Comparison of ENCODE assay signal across 8 cellular contexts in the genomic region with DNA sequence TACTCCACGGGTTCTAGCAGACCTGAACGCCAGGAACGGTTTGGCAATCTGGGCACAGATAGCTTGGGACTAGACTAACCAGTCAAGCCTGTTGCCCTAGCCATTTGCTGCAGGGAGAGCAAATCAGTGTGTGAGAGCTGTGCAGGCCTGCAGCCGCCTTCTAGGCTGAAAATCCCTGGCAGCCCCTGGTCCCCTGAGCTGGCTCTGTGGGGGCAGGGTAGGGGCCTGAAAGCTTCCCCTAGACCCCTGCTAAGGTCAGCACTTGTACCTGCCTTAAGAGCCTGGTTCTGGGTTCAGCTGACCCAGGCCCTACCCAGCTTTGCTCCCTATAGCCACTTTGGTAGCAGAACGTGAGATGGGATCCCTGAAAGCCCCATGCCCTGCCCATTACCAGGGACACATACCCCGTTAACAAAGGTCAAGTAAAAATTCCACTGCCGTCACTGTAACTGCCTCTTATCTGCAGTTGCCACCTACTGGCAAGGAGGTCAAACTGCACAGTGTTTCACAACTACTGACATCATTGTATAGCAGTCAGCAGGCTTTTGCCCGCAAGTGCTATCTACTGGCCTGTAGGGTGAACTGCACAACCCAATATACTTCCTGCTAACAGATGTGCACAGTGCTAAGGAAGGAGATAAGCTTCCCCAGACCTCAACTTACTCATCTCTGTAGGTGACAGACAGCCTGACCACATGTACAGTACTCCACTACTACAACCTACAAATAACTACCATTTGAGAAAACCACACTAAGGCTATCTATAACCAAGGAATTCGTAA.
DNase-seq lines count a peak whose midpoint lies in the region; ATAC-seq and TF ChIP-seq lines count a peak whose summit lies in the region.

No MANE protein-coding gene starts in this region.

- no peaks in the 10 kb centered on the region for H3K9me2 ChIP-seq in DOHH2 (replicated peaks; ENCODE audit: control insufficient read depth, low read length)
- no peaks in the 10 kb centered on the region for H3K9me2 ChIP-seq in SK-N-SH

- POLR2A ChIA-PET in SK-N-SH (lab: Yijun Ruan, JAX), result no interaction called here

- H3K36me3 ChIP-seq in DOHH2 (ENCODE audit: control insufficient read depth, low read length), result no peaks in the 10 kb centered on the region
- no peaks in the 10 kb centered on the region for H3K36me3 ChIP-seq in SK-N-SH (replicated peaks in 1 of 2; ENCODE audit: control insufficient read depth in 1 of 2, insufficient read depth in 2 of 2, low read length in 1 of 2)

- no peak overlapping the region for H2AFZ ChIP-seq in SK-N-SH (ENCODE audit: low read depth)

- H3K9me3 ChIP-seq in DOHH2 (ENCODE audit: control insufficient read depth, insufficient read depth, low read length), result peaks cover 14% of the 10 kb centered on the region
- no peaks in the 10 kb centered on the region for H3K9me3 ChIP-seq in SK-N-SH

- no peaks in the 10 kb centered on the region for H3F3A ChIP-seq in DOHH2 (ENCODE audit: control insufficient read depth, insufficient read depth)
- H3F3A ChIP-seq in SK-N-SH (replicated peaks; ENCODE audit: insufficient read depth), result no peaks in the 10 kb centered on the region

- H3K27me3 ChIP-seq in DOHH2 (ENCODE audit: control insufficient read depth, low read length), result no peaks in the 10 kb centered on the region
- no peaks in the 10 kb centered on the region for H3K27me3 ChIP-seq in SK-N-SH (ENCODE audit: insufficient read depth)

- DNase-seq in SK-N-SH (peak; percentile 29), left lobe of liver (ENCODE audit: low spot score) (no peak), stromal cell of bone marrow (ENCODE audit: low read depth) (peak; percentile 1), mesenteric fat pad (ENCODE audit: low spot score) (no peak)
- DNase-seq in activated naive CD8-positive, alpha-beta T cell treated with anti-CD3 and anti-CD28 coated beads, Interleukin-2, amount 50 U/mL, for 24 hours, result peak; percentile 11

- peaks cover 9% of the 10 kb centered on the region for H3K4me1 Mint-ChIP-seq in activated naive CD8-positive, alpha-beta T cell treated with anti-CD3 and anti-CD28 coated beads, Interleukin-2, amount 50 U/mL, for 24 hours

- peak; percentile 100 for ATAC-seq in GM21367 (IDR thresholded peaks at IDR 0.05; ENCODE audit: unreplicated experiment)
- ATAC-seq in HG03558 (IDR thresholded peaks at IDR 0.05; ENCODE audit: extremely low read depth, unreplicated experiment), result peak; percentile 96
- ATAC-seq in activated naive CD8-positive, alpha-beta T cell treated with anti-CD3 and anti-CD28 coated beads, Interleukin-2, amount 50 U/mL, for 24 hours, result peak; percentile 100
- peak; percentile 75 for ATAC-seq in left lobe of liver

- no peak overlapping the region for H3K4me3 ChIP-seq in DOHH2 (ENCODE audit: low read length)
- H3K4me3 ChIP-seq in SK-N-SH (ENCODE audit: low read depth in 2 of 2, low read length in 1 of 2), result no peak overlapping the region

- H3K4me1 ChIP-seq in DOHH2 (ENCODE audit: control insufficient read depth, low read length) (0 out of 2 replicates have a peak, but pooled peaks cover 3% of the 10 kb centered on the region), SK-N-SH (ENCODE audit: control insufficient read depth in 1 of 2, insufficient read depth in 2 of 2, low read depth in 1 of 2, low read length in 1 of 2) (no peaks in the 10 kb centered on the region)

- H3K36me3 Mint-ChIP-seq in activated naive CD8-positive, alpha-beta T cell treated with anti-CD3 and anti-CD28 coated beads, Interleukin-2, amount 50 U/mL, for 24 hours (ENCODE audit: low read depth), result peaks cover 9% of the 10 kb centered on the region

- H3K79me2 ChIP-seq in DOHH2 (ENCODE audit: control insufficient read depth, low read length), result no peaks in the 10 kb centered on the region
- no peaks in the 10 kb centered on the region for H3K79me2 ChIP-seq in SK-N-SH (ENCODE audit: insufficient read depth)

- WGBS in SK-N-SH (ENCODE audit: low lambda C conversion rate), result 3% methylated on average over 8 of the region's 9 CpGs

- CTCF ChIA-PET in SK-N-SH (lab: Yijun Ruan, JAX), result interaction anchor here (0.9 to 1.4 kb wide), 4 partner anchors 21 to 36 kb away, joined by 3 to 6 read pairs (median 4); no protein-coding TSS in a partner anchor

- TF ChIP-seq RAD21 in SK-N-SH (IDR thresholded peaks at IDR 0.05; ENCODE audit: low read length), result peak; percentile 40

- no peak overlapping the region for H3K9ac ChIP-seq in SK-N-SH

- no peak overlapping the region for H3K4me3 Mint-ChIP-seq in activated naive CD8-positive, alpha-beta T cell treated with anti-CD3 and anti-CD28 coated beads, Interleukin-2, amount 50 U/mL, for 24 hours

- peaks cover 3% of the 10 kb centered on the region for H3K27me3 Mint-ChIP-seq in activated naive CD8-positive, alpha-beta T cell treated with anti-CD3 and anti-CD28 coated beads, Interleukin-2, amount 50 U/mL, for 24 hours

- H3K27ac Mint-ChIP-seq in activated naive CD8-positive, alpha-beta T cell treated with anti-CD3 and anti-CD28 coated beads, Interleukin-2, amount 50 U/mL, for 24 hours, result peak overlapping the region; percentile 27

- TF ChIP-seq CTCF in DOHH2 (IDR thresholded peaks at IDR 0.05; ENCODE audit: low read depth, low read length, poor library complexity, severe bottlenecking) (peak; percentile 90), SK-N-SH (IDR thresholded peaks at IDR 0.05) (peak; percentile 48; the same call in 1 of the 2 replicates)

- H4K20me1 ChIP-seq in DOHH2 (ENCODE audit: control insufficient read depth, insufficient read depth, low read depth, low read length), result no peaks in the 10 kb centered on the region
- H4K20me1 ChIP-seq in SK-N-SH (ENCODE audit: insufficient read depth), result no peaks in the 10 kb centered on the region

- H3K4me2 ChIP-seq in DOHH2 (ENCODE audit: low read length) (no peak overlapping the region), SK-N-SH (no peak overlapping the region)

- H3K27ac ChIP-seq in DOHH2 (ENCODE audit: low read depth, low read length), result no peak overlapping the region
- H3K27ac ChIP-seq in SK-N-SH (ENCODE audit: low read depth in 2 of 2, low read length in 1 of 2), result no peak overlapping the region

- TF ChIP-seq EP300 in SK-N-SH (IDR thresholded peaks at IDR 0.05; ENCODE audit: borderline replicate concordance in 1 of 2, low read depth in 1 of 2, low read length in 1 of 2), result no peak

- H3K9me3 Mint-ChIP-seq in activated naive CD8-positive, alpha-beta T cell treated with anti-CD3 and anti-CD28 coated beads, Interleukin-2, amount 50 U/mL, for 24 hours, result peaks cover 22% of the 10 kb centered on the region

TF ChIP-seq in SK-N-SH, 30 proteins besides CTCF, POLR2A, EP300 and RAD21:
- TF ChIP-seq ELF1 (IDR thresholded peaks at IDR 0.05), result no peak
- TF ChIP-seq, protein P1, sequence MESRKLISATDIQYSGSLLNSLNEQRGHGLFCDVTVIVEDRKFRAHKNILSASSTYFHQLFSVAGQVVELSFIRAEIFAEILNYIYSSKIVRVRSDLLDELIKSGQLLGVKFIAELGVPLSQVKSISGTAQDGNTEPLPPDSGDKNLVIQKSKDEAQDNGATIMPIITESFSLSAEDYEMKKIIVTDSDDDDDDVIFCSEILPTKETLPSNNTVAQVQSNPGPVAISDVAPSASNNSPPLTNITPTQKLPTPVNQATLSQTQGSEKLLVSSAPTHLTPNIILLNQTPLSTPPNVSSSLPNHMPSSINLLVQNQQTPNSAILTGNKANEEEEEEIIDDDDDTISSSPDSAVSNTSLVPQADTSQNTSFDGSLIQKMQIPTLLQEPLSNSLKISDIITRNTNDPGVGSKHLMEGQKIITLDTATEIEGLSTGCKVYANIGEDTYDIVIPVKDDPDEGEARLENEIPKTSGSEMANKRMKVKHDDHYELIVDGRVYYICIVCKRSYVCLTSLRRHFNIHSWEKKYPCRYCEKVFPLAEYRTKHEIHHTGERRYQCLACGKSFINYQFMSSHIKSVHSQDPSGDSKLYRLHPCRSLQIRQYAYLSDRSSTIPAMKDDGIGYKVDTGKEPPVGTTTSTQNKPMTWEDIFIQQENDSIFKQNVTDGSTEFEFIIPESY (IDR thresholded peaks at IDR 0.05; ENCODE audit: borderline replicate concordance, low read depth), result no peak

Comparison
In these comparisons a context has a peak if more than half of its experiments do, and no peak if none do; other contexts are left out.
1. DNase-seq: peak in SK-N-SH (single experiment), activated naive CD8-positive, alpha-beta T cell treated with anti-CD3 and anti-CD28 coated beads, Interleukin-2, amount 50 U/mL, for 24 hours (single experiment) and stromal cell of bone marrow (single experiment); none in left lobe of liver (single experiment) and mesenteric fat pad (single experiment).
2. Peak in every context shown above with its lines, with median percentiles within 50 percentile points of each other: ATAC-seq.